12 cellular contexts compared by ENCODE assay signal in genomic region chr17:40605301-40605700, GRCh38. TPM values are rescaled to one million over a fixed set of nuclear protein-coding genes. Genes with fewer than 3 reads are reported as not detected.
A peak's percentile ranks its signal among the peaks of the same experiment; 100 is the strongest.
DNase-seq lines count a peak whose midpoint lies in the region; ATAC-seq, FAIRE-seq and TF ChIP-seq lines count a peak whose summit lies in the region.
"Had no signal": no experiment of that assay in that cellular context is flagged by ENCODE, and none has a peak within 500 bp of the region (broad histone marks: within the 10 kb centered on the region; RNA-seq: fewer than 3 reads in every experiment).

No MANE protein-coding gene starts in this region.

- peak; percentile 82 for DNase-seq in activated CD4-positive, alpha-beta T cell treated with anti-CD3 and anti-CD28 coated beads for 48 hours
- DNase-seq in activated effector memory CD4-positive, alpha-beta T cell treated with Interleukin-2 at 50 U/mL for 16 hours: peak; percentile 67
- DNase-seq in osteocyte (ENCODE audit: extremely low spot score, unreplicated experiment): peak; percentile 32
- peak; percentile 57 for DNase-seq in stimulated activated naive CD8-positive, alpha-beta T cell treated with anti-CD3 and anti-CD28 coated beads, Interleukin-15, Interleukin-2, amounts not matched to agents 100 U/mL and 50 U/mL, for 24 hours
- DNase-seq in SHP77 treated with DMSO at 0.1 percent for 48 hours (lab: John Stamatoyannopoulos, UW): no peak
- DNase-seq in RCC 7860 (ENCODE audit: low spot score): no peak
- DNase-seq: Calu3, IMR-90, ovary, SW 1271 had no signal

- peaks cover 36% of the 10 kb centered on the region for H3K27me3 Mint-ChIP-seq in osteocyte (ENCODE audit: unreplicated experiment)

- H3K4me1 Mint-ChIP-seq in osteocyte (ENCODE audit: unreplicated experiment): no peaks in the 10 kb centered on the region

- peak; percentile 67 for ATAC-seq in stimulated activated naive CD8-positive, alpha-beta T cell treated with anti-CD3 and anti-CD28 coated beads, Interleukin-15, Interleukin-2, amounts not matched to agents 100 U/mL and 50 U/mL, for 24 hours
- no peak for ATAC-seq in HG03378 (IDR thresholded peaks at IDR 0.05; ENCODE audit: unreplicated experiment)

- no peak for FAIRE-seq in RCC 7860 (lab: Jason Lieb, UNC)
- FAIRE-seq: H1 had no signal

- H3K36me3 Mint-ChIP-seq in osteocyte (ENCODE audit: unreplicated experiment): no peaks in the 10 kb centered on the region

- no peaks in the 10 kb centered on the region for H3K9me3 Mint-ChIP-seq in osteocyte (ENCODE audit: unreplicated experiment)

- no peak overlapping the region for H3K27ac Mint-ChIP-seq in osteocyte (ENCODE audit: unreplicated experiment)

- TF ChIP-seq CTCF in osteocyte (IDR thresholded peaks at IDR 0.05): no peak

- no peak overlapping the region for H3K4me3 Mint-ChIP-seq in osteocyte (ENCODE audit: unreplicated experiment)

RNA-seq across cellular contexts. Expression of gene CCR7, which starts 40.0 kb away (rescaled TPM):
- 0.21 TPM in 1 of 2 replicates, not detected in the other for total RNA-seq in osteocyte
- total RNA-seq: Calu3 had no signal

RNA-seq across cellular contexts. Expression of gene SMARCE1, which starts 42.3 kb away (rescaled TPM):
- 137 and 145 TPM in 2 replicates for total RNA-seq in osteocyte

RNA-seq across cellular contexts. Expression of gene KRT222, which starts 59.7 kb away (rescaled TPM):
- total RNA-seq in osteocyte: not detected in 2 replicates
- total RNA-seq: Calu3, IMR-90 had no signal

Comparison
In these comparisons a context has a peak if more than half of its experiments do, and no peak if none do; other contexts are left out.
1. DNase-seq: peak in activated CD4-positive, alpha-beta T cell treated with anti-CD3 and anti-CD28 coated beads for 48 hours (single experiment), activated effector memory CD4-positive, alpha-beta T cell treated with Interleukin-2 at 50 U/mL for 16 hours (single experiment), osteocyte (single experiment) and stimulated activated naive CD8-positive, alpha-beta T cell treated with anti-CD3 and anti-CD28 coated beads, Interleukin-15, Interleukin-2, amounts not matched to agents 100 U/mL and 50 U/mL, for 24 hours (single experiment); none in SHP77 treated with DMSO at 0.1 percent for 48 hours (single experiment) and RCC 7860 (single experiment).